In genomic region chr6:49386667-49387508, GRCh38 we compare ENCODE assay signal across 2 cellular contexts.
A peak's percentile ranks its signal among the peaks of the same experiment; 100 is the strongest.
TF ChIP-seq lines count a peak whose summit lies in the region.
"Not testable (repeated sequence)": the region's sequence is repeated elsewhere in the genome, so short reads cannot be mapped to it uniquely, and the experiment has no call there.

No MANE protein-coding gene starts in this region.

TF ChIP-seq in HEK293, 187 proteins besides CTCF, POLR2A, EP300 and RAD21 (continued from another document):
- TF ChIP-seq YY1 (tag by site-specific recombination; IDR thresholded peaks at IDR 0.05): peak; percentile 55; the same call in 1 of the 2 replicates

TF ChIP-seq in K562, 482 proteins besides CTCF, POLR2A, EP300 and RAD21 (continued from another document):
- TF ChIP-seq HDAC1 (IDR thresholded peaks at IDR 0.05): 0 out of 4 replicates have a peak, but pooled peaks of 1 of the 2 experiments have one; percentile 19
- TF ChIP-seq PKNOX1 (IDR thresholded peaks at IDR 0.05): peak; percentile 39
- not testable (repeated sequence) for TF ChIP-seq PBX2 (CRISPR knock-in tag; IDR thresholded peaks at IDR 0.05; ENCODE audit: low read depth); ATF1 (CRISPR knock-in tag; IDR thresholded peaks at IDR 0.05)
- TF ChIP-seq PBX2 (tag; conservative IDR thresholded peaks at IDR 0.05; ENCODE audit: low read depth): peak; percentile 70
- peak in 1 of 2 experiments; percentile 56; a peak in 2 of 4 replicates for TF ChIP-seq FOXK2 (conservative IDR thresholded peaks at IDR 0.05 in 1 of 2, IDR thresholded peaks at IDR 0.05 in 1 of 2; ENCODE audit: low read depth in 2 of 2)
- TF ChIP-seq FOXA3 (CRISPR knock-in tag; conservative IDR thresholded peaks at IDR 0.05 in 1 of 2, IDR thresholded peaks at IDR 0.05 in 1 of 2): peak in 1 of 2 experiments; percentile 91; a peak in 2 of 4 replicates
- TF ChIP-seq PHF20 (IDR thresholded peaks at IDR 0.05; ENCODE audit: partially characterized antibody): peak; percentile 49
- peak; percentile 75 for TF ChIP-seq MEIS2 (IDR thresholded peaks at IDR 0.05; ENCODE audit: partially characterized antibody)
- 0 out of 2 replicates have a peak, but pooled peaks have one; percentile 9 for TF ChIP-seq MGA (IDR thresholded peaks at IDR 0.05)
- TF ChIP-seq NFRKB (IDR thresholded peaks at IDR 0.05; ENCODE audit: low read depth): peak; percentile 76; the same call in 1 of the 2 replicates
- TF ChIP-seq EGR1 (conservative IDR thresholded peaks at IDR 0.05): 0 out of 2 replicates have a peak, but pooled peaks have one; percentile 29
- 0 out of 2 replicates have a peak, but pooled peaks have one; percentile 31 for TF ChIP-seq MTA3 (IDR thresholded peaks at IDR 0.05; ENCODE audit: borderline replicate concordance)
- peak in 1 of 3 experiments; percentile 67 for TF ChIP-seq YY1 (IDR thresholded peaks at IDR 0.05; ENCODE audit: borderline replicate concordance in 1 of 3, control insufficient read depth in 1 of 3, extremely low read depth in 1 of 3, insufficient read depth in 3 of 3, insufficient read length in 1 of 3, insufficient replicate concordance in 2 of 3, low read depth in 1 of 3, low read length in 2 of 3)
- peak; percentile 49; the same call in 1 of the 2 replicates for TF ChIP-seq EHMT2 (IDR thresholded peaks at IDR 0.05)
- peak; percentile 29; the same call in 1 of the 2 replicates for TF ChIP-seq L3MBTL2 (IDR thresholded peaks at IDR 0.05)
- peak; percentile 44; the same call in 1 of the 2 replicates for TF ChIP-seq CEBPB (tag; IDR thresholded peaks at IDR 0.05)
- 0 out of 2 replicates have a peak, but pooled peaks have one; percentile 22 for TF ChIP-seq ETV1 (tag; conservative IDR thresholded peaks at IDR 0.05; ENCODE audit: low read depth)
- peak; percentile 24; the same call in 1 of the 2 replicates for TF ChIP-seq ATF1 (tag; IDR thresholded peaks at IDR 0.05)
- peak; percentile 39; the same call in 1 of the 2 replicates for TF ChIP-seq EP400 (IDR thresholded peaks at IDR 0.05)
